In genomic region chr21:33230518-33231324, GRCh38 we compare ENCODE assay signal across 8 cellular contexts. TPM values are rescaled to one million over a fixed set of nuclear protein-coding genes. Genes with fewer than 3 reads are reported as not detected.
DNase-seq lines count a peak whose midpoint lies in the region; ATAC-seq and TF ChIP-seq lines count a peak whose summit lies in the region.

No MANE protein-coding gene starts in this region.

- H4K20me1 ChIP-seq in DOHH2 (ENCODE audit: control insufficient read depth, insufficient read depth, low read depth, low read length), result no peaks in the 10 kb centered on the region; the same call in 1 of the 2 replicates

- H3K4me1 ChIP-seq in DOHH2 (ENCODE audit: control insufficient read depth, low read length), result peaks cover 66% of the 10 kb centered on the region

- H3K27me3 ChIP-seq in DOHH2 (ENCODE audit: control insufficient read depth, low read length), result no peaks in the 10 kb centered on the region

- H3K79me2 ChIP-seq in DOHH2 (ENCODE audit: control insufficient read depth, low read length), result peaks cover 65% of the 10 kb centered on the region

- H3K9me2 ChIP-seq in DOHH2 (replicated peaks; ENCODE audit: control insufficient read depth, low read length), result no peaks in the 10 kb centered on the region

- H3K4me3 ChIP-seq in DOHH2 (ENCODE audit: low read length) (peak overlapping the region; percentile 85), choroid plexus epithelial cell (ENCODE audit: low read depth, low read length) (peak overlapping the region; percentile 88)

- 0 out of 2 replicates have a peak, but pooled peaks cover 5% of the 10 kb centered on the region for H3F3A ChIP-seq in DOHH2 (ENCODE audit: control insufficient read depth, insufficient read depth)

- TF ChIP-seq CTCF in DOHH2 (IDR thresholded peaks at IDR 0.05; ENCODE audit: low read depth, low read length, poor library complexity, severe bottlenecking) (peak; percentile 47), GM20000 (IDR thresholded peaks at IDR 0.05; ENCODE audit: extremely low read depth, missing control alignments) (no peak), choroid plexus epithelial cell (conservative IDR thresholded peaks at IDR 0.05; ENCODE audit: low read depth, low read length) (no peak)

- ATAC-seq in GM19463 (IDR thresholded peaks at IDR 0.05; ENCODE audit: unreplicated experiment), result no peak

- peak overlapping the region; percentile 84 for H3K4me2 ChIP-seq in DOHH2 (ENCODE audit: low read length)

- DNase-seq in GM20000 (ENCODE audit: low spot score) (peak; percentile 72), HT1080 (ENCODE audit: low read depth) (peak; percentile 31), T-helper 9 cell (peak; percentile 37), choroid plexus epithelial cell (ENCODE audit: low read depth) (peak; percentile 73), kidney glomerular epithelial cell (lab: John Stamatoyannopoulos, UW) (peak; percentile 67)
- peak; percentile 62 for DNase-seq in stimulated activated CD8-positive, alpha-beta memory T cell treated with anti-CD3 and anti-CD28 coated beads, Interleukin-4, amount 100 ng/mL, for 48 hours

- H3K36me3 ChIP-seq in DOHH2 (ENCODE audit: control insufficient read depth, low read length), result peaks cover 56% of the 10 kb centered on the region

- no peaks in the 10 kb centered on the region for H3K9me3 ChIP-seq in DOHH2 (ENCODE audit: control insufficient read depth, insufficient read depth, low read length)

- H3K27ac ChIP-seq in DOHH2 (ENCODE audit: low read depth, low read length), result peak overlapping the region; percentile 78

RNA-seq across cellular contexts. Expression of gene IFNAR2, which starts 1.0 kb away (rescaled TPM):
- 2.0 and 3.1 TPM in 2 replicates for total RNA-seq in HT1080 (2014; rRNA removed; shearing (Covaris generic))
- polyA plus RNA-seq in HT1080 (2015; cell fraction: cytosol; rRNA removed), result 15.1 and 17.6 TPM in 2 replicates
- polyA plus RNA-seq in HT1080 (2015; cell fraction: nucleus; rRNA removed), result 7.6 and 12.8 TPM in 2 replicates

RNA-seq across cellular contexts. Expression of gene IL10RB, which starts 35.4 kb away (rescaled TPM):
- 21.4 and 30.4 TPM in 2 replicates for total RNA-seq in HT1080 (2014; rRNA removed; shearing (Covaris generic))
- 21.9 and 24.1 TPM in 2 replicates for polyA plus RNA-seq in HT1080 (2015; cell fraction: cytosol; rRNA removed)
- polyA plus RNA-seq in HT1080 (2015; cell fraction: nucleus; rRNA removed), result 12.8 and 16.9 TPM in 2 replicates
